In genomic region chr3:29274667-29275066, GRCh38 we compare ENCODE assay signal across 1 cellular context.
TF ChIP-seq lines count a peak whose summit lies in the region.

No MANE protein-coding gene starts in this region.

TF ChIP-seq in GM12878, 131 proteins besides CTCF, POLR2A, EP300 and RAD21:
- TF ChIP-seq USF1 (IDR thresholded peaks at IDR 0.05; ENCODE audit: borderline replicate concordance, extremely low read length, insufficient read depth, low read depth, low read length) (no peak), RUNX3 (IDR thresholded peaks at IDR 0.05; ENCODE audit: low read length) (0 out of 2 replicates have a peak, but pooled peaks have one; percentile 17)
